ENCODE assay signal across 8 cellular contexts in genomic region chr5:1524799-1525623, GRCh38. TPM values are rescaled to one million over a fixed set of nuclear protein-coding genes. Genes with fewer than 3 reads are reported as not detected.
DNase-seq lines count a peak whose midpoint lies in the region; ATAC-seq and TF ChIP-seq lines count a peak whose summit lies in the region.

No MANE protein-coding gene starts in this region.

- H3K27ac ChIP-seq in left lung (no peak overlapping the region), testis (no peak overlapping the region)

- H3K36me3 Mint-ChIP-seq in T-helper 1 cell treated with Interleukin-12 subunit alpha and Interleukin-12 subunit beta and Interleukin-4 antibody, amounts not matched to agents 30 μg/mL and 1 μg/mL, for 36 hours (ENCODE audit: low read depth), result peaks cover 3% of the 10 kb centered on the region
- peaks cover 13% of the 10 kb centered on the region for H3K36me3 Mint-ChIP-seq in activated CD8-positive, alpha-beta T cell treated with anti-CD3 and anti-CD28 coated beads, Interleukin-2, amount 10 ng/mL, durations not matched to agents 7 days and 5 days (ENCODE audit: low read depth)

- 72 to 76% methylated on average over 8 to 19 of the region's 20 CpGs for WGBS in testis, 2 donors

- H3K9me3 Mint-ChIP-seq in T-helper 1 cell treated with Interleukin-12 subunit alpha and Interleukin-12 subunit beta and Interleukin-4 antibody, amounts not matched to agents 30 μg/mL and 1 μg/mL, for 36 hours, result no peaks in the 10 kb centered on the region
- no peaks in the 10 kb centered on the region for H3K9me3 Mint-ChIP-seq in activated CD8-positive, alpha-beta T cell treated with anti-CD3 and anti-CD28 coated beads, Interleukin-2, amount 10 ng/mL, durations not matched to agents 7 days and 5 days (ENCODE audit: insufficient read depth)

- ATAC-seq in activated CD8-positive, alpha-beta T cell treated with anti-CD3 and anti-CD28 coated beads, Interleukin-2, amount 10 ng/mL, durations not matched to agents 7 days and 5 days, result no peak
- ATAC-seq in left lung (no peak), HG03039 (IDR thresholded peaks at IDR 0.05; ENCODE audit: unreplicated experiment) (no peak)

- TF ChIP-seq CTCF in left lung (IDR thresholded peaks at IDR 0.05) (no peak), testis (IDR thresholded peaks at IDR 0.05) (no peak)

- peaks cover 9% of the 10 kb centered on the region for H3K4me1 Mint-ChIP-seq in T-helper 1 cell treated with Interleukin-12 subunit alpha and Interleukin-12 subunit beta and Interleukin-4 antibody, amounts not matched to agents 30 μg/mL and 1 μg/mL, for 36 hours (ENCODE audit: low read depth)
- H3K4me1 Mint-ChIP-seq in activated CD8-positive, alpha-beta T cell treated with anti-CD3 and anti-CD28 coated beads, Interleukin-2, amount 10 ng/mL, durations not matched to agents 7 days and 5 days (ENCODE audit: low read depth), result peaks cover 16% of the 10 kb centered on the region

- POLR2A ChIA-PET in activated CD8-positive, alpha-beta T cell treated with anti-CD3 and anti-CD28 coated beads, Interleukin-2, amount 10 ng/mL, durations not matched to agents 7 days and 5 days (lab: Charles Lee), result interaction anchor here (1.7 kb wide), 1 partner anchor 11 kb away, joined by 12 read pairs; no protein-coding TSS in a partner anchor

- H3K27me3 ChIP-seq in left lung (no peaks in the 10 kb centered on the region), testis (no peaks in the 10 kb centered on the region)

- no peak overlapping the region for H3K27ac Mint-ChIP-seq in T-helper 1 cell treated with Interleukin-12 subunit alpha and Interleukin-12 subunit beta and Interleukin-4 antibody, amounts not matched to agents 30 μg/mL and 1 μg/mL, for 36 hours
- H3K27ac Mint-ChIP-seq in activated CD8-positive, alpha-beta T cell treated with anti-CD3 and anti-CD28 coated beads, Interleukin-2, amount 10 ng/mL, durations not matched to agents 7 days and 5 days, result peak overlapping the region; percentile 46

- H3K9me3 ChIP-seq in left lung, result no peaks in the 10 kb centered on the region
- H3K9me3 ChIP-seq in testis, result no peaks in the 10 kb centered on the region

- H3K4me3 ChIP-seq in left lung (no peak overlapping the region), testis (peak overlapping the region in 1 of 2 donors; percentile 90)

- CTCF ChIA-PET in activated CD8-positive, alpha-beta T cell treated with anti-CD3 and anti-CD28 coated beads, Interleukin-2, amount 10 ng/mL, durations not matched to agents 7 days and 5 days (lab: Charles Lee), result interaction anchor here (1.5 kb wide), 1 partner anchor 8 kb away, joined by 4 read pairs; no protein-coding TSS in a partner anchor

- intact Hi-C loops in left lung (cut with DNase I), result no loop called here
- intact Hi-C loops in testis (cut with DNase I; ENCODE audit: low total_unique reads), result no loop called here

- H3K36me3 ChIP-seq in left lung, result peaks cover 0 to 14% of the 10 kb centered on the region in 2 donors
- no peaks in the 10 kb centered on the region for H3K36me3 ChIP-seq in testis (ENCODE audit: low read depth, missing control alignments)

- peak overlapping the region; percentile 28 for H3K4me3 Mint-ChIP-seq in T-helper 1 cell treated with Interleukin-12 subunit alpha and Interleukin-12 subunit beta and Interleukin-4 antibody, amounts not matched to agents 30 μg/mL and 1 μg/mL, for 36 hours
- peak overlapping the region; percentile 49 for H3K4me3 Mint-ChIP-seq in activated CD8-positive, alpha-beta T cell treated with anti-CD3 and anti-CD28 coated beads, Interleukin-2, amount 10 ng/mL, durations not matched to agents 7 days and 5 days

- H3K4me1 ChIP-seq in left lung (peaks cover 11 to 22% of the 10 kb centered on the region in 2 donors), testis (peaks cover 17% of the 10 kb centered on the region)

- no peak for TF ChIP-seq POLR2A in testis (IDR thresholded peaks at IDR 0.05)

- DNase-seq in T-helper 1 cell, result no peak
- no peak for DNase-seq in activated CD8-positive, alpha-beta T cell treated with anti-CD3 and anti-CD28 coated beads, Interleukin-2, amount 10 ng/mL, durations not matched to agents 7 days and 5 days
- peak; percentile 42 to 78 for DNase-seq in left lung
- DNase-seq in testis, result peak; percentile 11
- DNase-seq in NCI-H2171 treated with DMSO at 0.1 percent for 48 hours (lab: John Stamatoyannopoulos, UW), result no peak
- no peak for DNase-seq in NCI-H2107 (lab: John Stamatoyannopoulos, UW)

- peaks cover 18% of the 10 kb centered on the region for H3K27me3 Mint-ChIP-seq in T-helper 1 cell treated with Interleukin-12 subunit alpha and Interleukin-12 subunit beta and Interleukin-4 antibody, amounts not matched to agents 30 μg/mL and 1 μg/mL, for 36 hours (ENCODE audit: low read depth)
- peaks cover 2% of the 10 kb centered on the region for H3K27me3 Mint-ChIP-seq in activated CD8-positive, alpha-beta T cell treated with anti-CD3 and anti-CD28 coated beads, Interleukin-2, amount 10 ng/mL, durations not matched to agents 7 days and 5 days (ENCODE audit: low read depth)

RNA-seq across cellular contexts. Expression of gene LPCAT1, which starts 1.3 kb away (rescaled TPM):
- 10 to 100 TPM; 60.8 to 68.3 TPM for total RNA-seq in activated CD8-positive, alpha-beta T cell treated with anti-CD3 and anti-CD28 coated beads, Interleukin-2, amount 10 ng/mL, durations not matched to agents 7 days and 5 days
- total RNA-seq in left lung, result 100 to 1,000 TPM; 458 to 751 TPM
- total RNA-seq in testis, result 10 to 100 TPM; 21.1 to 27.1 TPM
- polyA plus RNA-seq in testis (ENCODE audit: insufficient read depth, low read depth, low replicate concordance), result 23.9 TPM

Comparison
In these comparisons a context has a peak if more than half of its experiments do, and no peak if none do; other contexts are left out.
1. DNase-seq: peak in left lung (2 of 2) and testis (single experiment); none in T-helper 1 cell (0 of 5), activated CD8-positive, alpha-beta T cell treated with anti-CD3 and anti-CD28 coated beads, Interleukin-2, amount 10 ng/mL, durations not matched to agents 7 days and 5 days (single experiment), NCI-H2171 treated with DMSO at 0.1 percent for 48 hours (single experiment) and NCI-H2107 (single experiment).
2. RNA of gene LPCAT1, which starts 1.3 kb away (total RNA-seq): 458 to 751 TPM in left lung; 60.8 to 68.3 TPM in activated CD8-positive, alpha-beta T cell treated with anti-CD3 and anti-CD28 coated beads, Interleukin-2, amount 10 ng/mL, durations not matched to agents 7 days and 5 days and 21.1 to 27.1 TPM in testis; every median in the first group is over 4 times any median in the second.